Comparison of ENCODE assay signal across 25 cellular contexts in the genomic region with DNA sequence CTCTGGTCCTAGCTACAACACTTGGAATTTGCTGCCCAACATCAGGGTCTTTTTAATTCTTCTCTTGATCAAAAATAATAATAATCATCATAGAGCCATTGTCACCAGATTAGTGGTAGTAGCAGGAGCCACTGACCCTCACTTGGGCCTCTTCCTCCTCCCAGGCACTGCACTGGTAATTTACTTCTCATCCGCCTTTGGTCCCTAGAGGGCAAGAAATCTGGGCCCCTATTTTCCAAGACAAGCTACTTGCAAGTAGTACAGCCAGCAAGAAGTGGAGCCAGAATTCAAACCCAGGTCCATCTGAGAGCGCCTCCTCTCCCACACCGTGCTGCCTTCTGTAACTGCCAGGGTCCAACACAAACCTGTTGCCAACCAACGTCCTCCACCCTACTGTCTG.
DNase-seq lines count a peak whose midpoint lies in the region; ATAC-seq and TF ChIP-seq lines count a peak whose summit lies in the region.
"Had no signal": no experiment of that assay in that cellular context is flagged by ENCODE, and none has a peak within 500 bp of the region (broad histone marks: within the 10 kb centered on the region; RNA-seq: fewer than 3 reads in every experiment).

No MANE protein-coding gene starts in this region.

- H3K4me3 ChIP-seq in left ventricle myocardium inferior (no peak overlapping the region), mesenchymal stem cell (ENCODE audit: insufficient read depth in 1 of 2, low read depth in 1 of 2, low read length in 2 of 2) (no peak overlapping the region)

- H4K91ac ChIP-seq in mesenchymal stem cell (ENCODE audit: low read length) = peak overlapping the region; percentile 14

- no peak overlapping the region for H2BK15ac ChIP-seq in mesenchymal stem cell (ENCODE audit: low read depth, poor library complexity, severe bottlenecking)

- H2BK5ac ChIP-seq in mesenchymal stem cell (ENCODE audit: low read depth, low read length, poor library complexity, severe bottlenecking) = no peak overlapping the region

- H3K27ac ChIP-seq in left ventricle myocardium inferior (replicated peaks) (peak overlapping the region; percentile 82), angular gyrus (ENCODE audit: low read depth, low read length) (peak overlapping the region; percentile 26), mesenchymal stem cell (ENCODE audit: low read length, poor library complexity, severe bottlenecking) (no peak overlapping the region)
- H3K27ac ChIP-seq: RWPE1 had no signal

- H2AFZ ChIP-seq in mesenchymal stem cell (ENCODE audit: low read depth, low read length) = no peak overlapping the region

- H3K36me3 ChIP-seq in left ventricle myocardium inferior (no peaks in the 10 kb centered on the region), mesenchymal stem cell (ENCODE audit: control insufficient read depth in 1 of 2, insufficient read depth in 2 of 2, low read depth in 1 of 2, low read length in 2 of 2) (no peaks in the 10 kb centered on the region)

- H2AK5ac ChIP-seq in mesenchymal stem cell (ENCODE audit: low read length, severe bottlenecking) = no peak overlapping the region

- H2BK120ac ChIP-seq in mesenchymal stem cell (ENCODE audit: low read depth, low read length) = no peak overlapping the region

- no peak for ATAC-seq in left ventricle myocardium superior
- ATAC-seq: HepG2, Panc1 had no signal

- no peak overlapping the region for H4K8ac ChIP-seq in mesenchymal stem cell (ENCODE audit: low read length)

- H3K4me1 ChIP-seq in left ventricle myocardium inferior = peaks cover 18% of the 10 kb centered on the region
- peaks cover 9% of the 10 kb centered on the region for H3K4me1 ChIP-seq in mesenchymal stem cell (ENCODE audit: control insufficient read depth, insufficient read depth, low read depth, low read length)

- no peak overlapping the region for H2BK12ac ChIP-seq in mesenchymal stem cell (ENCODE audit: low read length in 2 of 2)

- peaks cover 24% of the 10 kb centered on the region for H3K79me1 ChIP-seq in mesenchymal stem cell (replicated peaks; ENCODE audit: low read length, poor library complexity, severe bottlenecking)

- DNase-seq in left ventricle myocardium inferior (no peak), left ventricle myocardium superior (no peak), mesenchymal stem cell (no peak), cortex of kidney (lab: John Stamatoyannopoulos, UW) (no peak), DMS53 treated with DMSO at 0.1 percent for 48 hours (lab: John Stamatoyannopoulos, UW; ENCODE audit: unreplicated experiment) (no peak), NCI-H1694 (lab: John Stamatoyannopoulos, UW) (no peak), erythroblast (lab: John Stamatoyannopoulos, UW) (no peak)
- DNase-seq: CD4-positive, alpha-beta memory T cell; COR-L47; DMS53; H7; Karpas-422; NCI-H1105; NCI-H1436 treated with DMSO at 0.1 percent for 48 hours; NCI-H1930; NCI-H2107; NCI-H446 treated with DMSO at 0.1 percent for 48 hours; NCI-H526; NCI-H82; NK-92 treated with Interleukin-12 subunit alpha and Interleukin-12 subunit beta, amount 100 ng/mL, for 24 hours; SHP77 had no signal

- H3K27me3 ChIP-seq in left ventricle myocardium inferior (ENCODE audit: low read depth) (no peaks in the 10 kb centered on the region), mesenchymal stem cell (ENCODE audit: control insufficient read depth in 1 of 2, insufficient read depth in 1 of 2, low read length in 2 of 2) (no peaks in the 10 kb centered on the region)

- H3K14ac ChIP-seq in mesenchymal stem cell (ENCODE audit: low read length in 2 of 2) = no peak overlapping the region

- no peak overlapping the region for H3K4me2 ChIP-seq in mesenchymal stem cell (ENCODE audit: low read length, poor library complexity, severe bottlenecking)

- WGBS in mesenchymal stem cell = 94% methylated on average over 4 of the region's 4 CpGs

- TF ChIP-seq POLR2A in erythroblast (IDR thresholded peaks at IDR 0.05; ENCODE audit: low read length) = no peak

- H3K9ac ChIP-seq in mesenchymal stem cell (ENCODE audit: low read length) = no peak overlapping the region

- H3K9me3 ChIP-seq in left ventricle myocardium inferior (replicated peaks) (no peaks in the 10 kb centered on the region), mesenchymal stem cell (ENCODE audit: control insufficient read depth, low read length) (no peaks in the 10 kb centered on the region)

- no peak overlapping the region for H3K18ac ChIP-seq in mesenchymal stem cell (ENCODE audit: low read depth in 1 of 2, low read length in 2 of 2)

- no peak for TF ChIP-seq CTCF in left ventricle myocardium inferior (IDR thresholded peaks at IDR 0.05; ENCODE audit: borderline replicate concordance)

- no peak overlapping the region for H3K23ac ChIP-seq in mesenchymal stem cell (ENCODE audit: low read length in 2 of 2)

- intact Hi-C loops in left ventricle myocardium inferior (cut with micrococcal nuclease) = no loop called here
- intact Hi-C loops in left ventricle myocardium superior (cut with micrococcal nuclease) = no loop called here

- H3K4ac ChIP-seq in mesenchymal stem cell (ENCODE audit: low read depth in 1 of 2, low read length in 2 of 2) = no peak overlapping the region
